22 cellular contexts compared by ENCODE assay signal in the genomic region with DNA sequence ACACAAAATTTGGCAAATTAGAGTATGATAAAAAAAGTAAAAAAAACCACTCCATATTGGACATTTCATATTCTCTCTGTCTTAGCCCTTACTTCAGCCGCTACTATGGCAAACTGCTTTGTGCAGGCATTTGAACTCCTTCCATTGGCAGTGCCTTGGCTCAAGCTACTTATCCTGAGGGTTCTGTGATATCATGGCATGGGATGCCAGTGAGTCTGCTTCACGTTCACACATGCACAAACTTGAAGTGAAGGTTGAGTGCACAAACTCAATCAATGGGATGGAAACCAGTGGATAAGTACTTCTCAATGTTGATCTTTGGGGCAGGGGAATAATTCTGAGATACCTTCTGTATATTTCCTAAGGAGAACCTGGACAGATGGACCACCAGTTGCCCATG.
"Had no signal": no experiment of that assay in that cellular context is flagged by ENCODE, and none has a peak within 500 bp of the region (broad histone marks: within the 10 kb centered on the region; RNA-seq: fewer than 3 reads in every experiment).

No MANE protein-coding gene starts in this region.

- H3K9me3 ChIP-seq: SJSA1 had no signal

- H3K27ac Mint-ChIP-seq: IgD-negative memory B cell had no signal

- H3K4me3 ChIP-seq: K562, SJSA1, SK-N-MC had no signal

- H3K4me1 ChIP-seq: SJSA1 had no signal

- H3K4me1 Mint-ChIP-seq: IgD-negative memory B cell had no signal

- ATAC-seq: K562 had no signal

- H3K4me2 ChIP-seq: KMS-11 had no signal

- H3K4me3 Mint-ChIP-seq: IgD-negative memory B cell had no signal

- H3K9ac ChIP-seq: KMS-11 had no signal

- H3K27ac ChIP-seq: HL-60, KMS-11, SJSA1, SK-N-MC had no signal

- DNase-seq: MV-4-11, NCI-H1048, NCI-H1105, NCI-H1417, NCI-H1436 treated with DMSO at 0.1 percent for 48 hours, NCI-H1694, NCI-H187 treated with DMSO at 0.1 percent for 48 hours, NCI-H2029 treated with DMSO at 0.1 percent for 48 hours, NCI-H2171 treated with DMSO at 0.1 percent for 48 hours, NCI-H345, NCI-H524 treated with DMSO at 0.1 percent for 48 hours, NCI-H69, NCI-H774, Right ventricle myocardium superior, RPMI8226, SIG-M5 had no signal
